2 cellular contexts compared by ENCODE assay signal in genomic region chr5:34510002-34510401, GRCh38.
TF ChIP-seq lines count a peak whose summit lies in the region.

No MANE protein-coding gene starts in this region.

TF ChIP-seq in SK-N-SH, 30 proteins besides CTCF, POLR2A, EP300 and RAD21 (continued from another document):
- no peak for TF ChIP-seq TEAD4 (IDR thresholded peaks at IDR 0.05; ENCODE audit: borderline replicate concordance, insufficient read depth)
- TF ChIP-seq EZH2phosphoT487 (IDR thresholded peaks at IDR 0.05; ENCODE audit: borderline replicate concordance, low read depth), result no peak
- no peak for TF ChIP-seq RCOR1 (IDR thresholded peaks at IDR 0.05; ENCODE audit: low read length)

TF ChIP-seq in SK-N-SH treated with all-trans-retinoic acid at 6 μM for 48 hours, 23 proteins besides CTCF, POLR2A, EP300 and RAD21 (continued from another document):
- TF ChIP-seq CSRNP3 (CRISPR knock-in tag; IDR thresholded peaks at IDR 0.05) (no peak), TOX (CRISPR knock-in tag; IDR thresholded peaks at IDR 0.05; ENCODE audit: borderline replicate concordance) (no peak)
- TF ChIP-seq, protein P1, sequence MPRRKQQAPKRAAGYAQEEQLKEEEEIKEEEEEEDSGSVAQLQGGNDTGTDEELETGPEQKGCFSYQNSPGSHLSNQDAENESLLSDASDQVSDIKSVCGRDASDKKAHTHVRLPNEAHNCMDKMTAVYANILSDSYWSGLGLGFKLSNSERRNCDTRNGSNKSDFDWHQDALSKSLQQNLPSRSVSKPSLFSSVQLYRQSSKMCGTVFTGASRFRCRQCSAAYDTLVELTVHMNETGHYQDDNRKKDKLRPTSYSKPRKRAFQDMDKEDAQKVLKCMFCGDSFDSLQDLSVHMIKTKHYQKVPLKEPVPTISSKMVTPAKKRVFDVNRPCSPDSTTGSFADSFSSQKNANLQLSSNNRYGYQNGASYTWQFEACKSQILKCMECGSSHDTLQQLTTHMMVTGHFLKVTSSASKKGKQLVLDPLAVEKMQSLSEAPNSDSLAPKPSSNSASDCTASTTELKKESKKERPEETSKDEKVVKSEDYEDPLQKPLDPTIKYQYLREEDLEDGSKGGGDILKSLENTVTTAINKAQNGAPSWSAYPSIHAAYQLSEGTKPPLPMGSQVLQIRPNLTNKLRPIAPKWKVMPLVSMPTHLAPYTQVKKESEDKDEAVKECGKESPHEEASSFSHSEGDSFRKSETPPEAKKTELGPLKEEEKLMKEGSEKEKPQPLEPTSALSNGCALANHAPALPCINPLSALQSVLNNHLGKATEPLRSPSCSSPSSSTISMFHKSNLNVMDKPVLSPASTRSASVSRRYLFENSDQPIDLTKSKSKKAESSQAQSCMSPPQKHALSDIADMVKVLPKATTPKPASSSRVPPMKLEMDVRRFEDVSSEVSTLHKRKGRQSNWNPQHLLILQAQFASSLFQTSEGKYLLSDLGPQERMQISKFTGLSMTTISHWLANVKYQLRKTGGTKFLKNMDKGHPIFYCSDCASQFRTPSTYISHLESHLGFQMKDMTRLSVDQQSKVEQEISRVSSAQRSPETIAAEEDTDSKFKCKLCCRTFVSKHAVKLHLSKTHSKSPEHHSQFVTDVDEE (CRISPR knock-in tag; IDR thresholded peaks at IDR 0.05), result no peak
